Comparison of ENCODE assay signal across 20 cellular contexts in genomic region chr17:72357764-72358365, GRCh38.
"Had no signal": no experiment of that assay in that cellular context is flagged by ENCODE, and none has a peak within 500 bp of the region (broad histone marks: within the 10 kb centered on the region; RNA-seq: fewer than 3 reads in every experiment).

No MANE protein-coding gene starts in this region.

- H3K36me3 ChIP-seq: adrenal gland, tibial artery, vagina had no signal

- H3K4me1 ChIP-seq: adrenal gland, tibial artery, vagina had no signal

- ATAC-seq: activated CD4-positive, alpha-beta T cell treated with anti-CD3 and anti-CD28 coated beads for 36 hours; activated naive CD4-positive, alpha-beta T cell treated with anti-CD3 and anti-CD28 coated beads, Interleukin-2, amount 50 U/mL, for 72 hours; stimulated activated naive CD8-positive, alpha-beta T cell treated with anti-CD3 and anti-CD28 coated beads, Interleukin-15, Interleukin-2, amounts not matched to agents 100 U/mL and 50 U/mL, for 24 hours had no signal

- FAIRE-seq: endothelial cell of umbilical vein, islet of Langerhans had no signal

- H3K4me3 ChIP-seq: adrenal gland, lung, tibial artery, vagina had no signal

- H3K27ac ChIP-seq: adrenal gland, tibial artery, vagina had no signal

- H3K9me3 ChIP-seq: adrenal gland, vagina had no signal

- DNase-seq: activated CD4-positive, alpha-beta T cell treated with anti-CD3 and anti-CD28 coated beads for 36 hours; activated CD4-positive, alpha-beta T cell treated with anti-CD3 and anti-CD28 coated beads, Interleukin-2, amount 50 U/mL, for 48 hours; activated gamma-delta T cell treated with Interleukin-2 at 50 U/mL for 16 hours; adrenal gland; effector memory CD4-positive, alpha-beta T cell; hippocampal formation; midbrain; nucleus accumbens; posterior cingulate gyrus; retina; stimulated activated CD4-positive, alpha-beta T cell treated with anti-CD3 and anti-CD28 coated beads, Interleukin-12 subunit alpha, Interleukin-12 subunit beta, amount 100 ng/mL, for 4 hours; stimulated activated CD4-positive, alpha-beta T cell treated with anti-CD3 and anti-CD28 coated beads, Interleukin-1b, Interleukin-23, amount 100 ng/mL, for 48 hours; stimulated activated naive CD8-positive, alpha-beta T cell treated with anti-CD3 and anti-CD28 coated beads, Interleukin-15, Interleukin-2, amounts not matched to agents 100 U/mL and 50 U/mL, for 24 hours; substantia nigra; tibial artery had no signal

- H3K27me3 ChIP-seq: adrenal gland, vagina had no signal
